ENCODE assay signal across 8 cellular contexts in the genomic region with DNA sequence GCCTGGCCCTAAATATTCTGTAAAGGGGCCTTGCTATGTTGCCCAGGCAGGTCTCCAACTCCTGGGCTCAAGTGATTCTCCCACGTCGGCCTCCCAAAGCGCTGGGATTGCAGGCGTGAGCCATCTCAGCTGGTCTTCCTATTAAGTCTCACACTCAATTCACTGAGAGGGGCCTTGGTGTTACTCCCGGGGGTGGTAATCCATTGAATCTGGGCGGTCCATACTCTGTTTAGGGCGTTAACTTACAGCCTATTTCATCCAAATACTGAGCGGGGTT. TPM values are rescaled to one million over a fixed set of nuclear protein-coding genes. Genes with fewer than 3 reads are reported as not detected.
DNase-seq lines count a peak whose midpoint lies in the region; ATAC-seq and TF ChIP-seq lines count a peak whose summit lies in the region.

No MANE protein-coding gene starts in this region.

- H3K4me2 ChIP-seq in GM23248 (ENCODE audit: unreplicated experiment): peak overlapping the region; percentile 73

- TF ChIP-seq POLR2A in gastroesophageal sphincter (IDR thresholded peaks at IDR 0.05): no peak

- WGBS in GM23248 (ENCODE audit: low coverage in 1 of 2, low lambda C conversion rate in 2 of 2, missing lambda C conversion rate in 2 of 2), 2 experiments: 39 to 44% methylated on average over 8 of the region's 8 CpGs
- WGBS in gastroesophageal sphincter (ENCODE audit: low coverage in 1 of 2), 2 donors: 51% methylated on average over 4 of the region's 8 CpGs; no CpG with 5 or more reads in 1 of the 2 donors

- 0 out of 2 replicates have a peak, but pooled peaks cover 5% of the 10 kb centered on the region for H4K20me1 ChIP-seq in GM23248 (ENCODE audit: insufficient read depth)

- DNase-seq in GM23248: no peak
- DNase-seq in WERI-Rb-1: no peak
- no peak for DNase-seq in sciatic nerve (ENCODE audit: low spot score)
- no peak for DNase-seq in stimulated activated CD4-positive, alpha-beta T cell treated with anti-CD3 and anti-CD28 coated beads, Interleukin-15, amount 100 ng/mL, for 24 hours

- TF ChIP-seq CTCF in WERI-Rb-1 (IDR thresholded peaks at IDR 0.05; ENCODE audit: low read depth, low read length): no peak
- no peak for TF ChIP-seq CTCF in gastroesophageal sphincter (IDR thresholded peaks at IDR 0.05)

- H3K9me3 ChIP-seq in GM23248 (ENCODE audit: low read depth) (no peaks in the 10 kb centered on the region), WERI-Rb-1 (ENCODE audit: severe bottlenecking) (no peaks in the 10 kb centered on the region), gastroesophageal sphincter (no peaks in the 10 kb centered on the region)

- H3F3A ChIP-seq in GM23248 (ENCODE audit: insufficient read depth): peaks cover 22% of the 10 kb centered on the region

- intact Hi-C loops in sciatic nerve (cut with DNase I): loop anchor here (10.0 kb wide), 1 partner anchor 901 kb away; no protein-coding TSS in a partner anchor

- peak overlapping the region; percentile 96 for H3K9ac ChIP-seq in GM23248

- no peak for ATAC-seq in gastroesophageal sphincter
- peak; percentile 1 for ATAC-seq in sciatic nerve
- ATAC-seq in HG03469 (IDR thresholded peaks at IDR 0.05; ENCODE audit: unreplicated experiment): no peak
- no peak for ATAC-seq in GM21423 (IDR thresholded peaks at IDR 0.05; ENCODE audit: unreplicated experiment)
- no peak for ATAC-seq in HG02623 (IDR thresholded peaks at IDR 0.05; ENCODE audit: unreplicated experiment)

- H3K9me2 ChIP-seq in GM23248 (ENCODE audit: insufficient read depth): no peaks in the 10 kb centered on the region

- no peak for TF ChIP-seq EP300 in gastroesophageal sphincter (IDR thresholded peaks at IDR 0.05)

- H3K4me1 ChIP-seq in GM23248 (ENCODE audit: insufficient read depth): peaks cover 22% of the 10 kb centered on the region
- H3K4me1 ChIP-seq in gastroesophageal sphincter: peaks cover 3 to 64% (median 19%) of the 10 kb centered on the region in 3 donors

- H3K4me3 ChIP-seq in GM23248: peak overlapping the region; percentile 92
- peak overlapping the region; percentile 76 for H3K4me3 ChIP-seq in WERI-Rb-1 (ENCODE audit: low read depth, low read length)
- H3K4me3 ChIP-seq in gastroesophageal sphincter: peak overlapping the region; percentile 67 to 79

- H2AFZ ChIP-seq in GM23248: peak overlapping the region; percentile 64

- peaks cover 83% of the 10 kb centered on the region for H3K79me2 ChIP-seq in GM23248 (ENCODE audit: insufficient read depth)

- H3K27ac ChIP-seq in GM23248 (peak overlapping the region; percentile 91), WERI-Rb-1 (peak overlapping the region; percentile 99), gastroesophageal sphincter (peak overlapping the region; percentile 73 to 98 (median 92))

- H3K27me3 ChIP-seq in GM23248 (replicated peaks; ENCODE audit: insufficient read depth): no peaks in the 10 kb centered on the region
- no peaks in the 10 kb centered on the region for H3K27me3 ChIP-seq in WERI-Rb-1 (ENCODE audit: insufficient read depth, low read depth, severe bottlenecking)
- no peaks in the 10 kb centered on the region for H3K27me3 ChIP-seq in gastroesophageal sphincter

- H3K36me3 ChIP-seq in GM23248 (ENCODE audit: low read depth) (peaks cover 35% of the 10 kb centered on the region), WERI-Rb-1 (peaks cover 43% of the 10 kb centered on the region), gastroesophageal sphincter (peaks cover 0 to 60% of the 10 kb centered on the region in 2 donors)

- in situ Hi-C loops in GM23248 (cut with MboI): loop anchor here (25.0 kb wide), 1 partner anchor 412 kb away; a partner anchor contains a TSS

RNA-seq across cellular contexts. Expression of a gene that starts 0.7 kb away (rescaled TPM):
- 57.1 and 58.9 TPM in 2 replicates for total RNA-seq in GM23248 (2014; rRNA removed; shearing (Covaris generic))
- 74.8 and 74.9 TPM in 2 replicates for polyA plus RNA-seq in GM23248 (2016; fragmentation: Nextera tagmentation; extraction: Ambion mirVana)
- total RNA-seq in gastroesophageal sphincter: 10 to 100 TPM; 47.5 to 73.4 (median 57.0) TPM
- 114 TPM for total RNA-seq in sciatic nerve

RNA-seq across cellular contexts. Expression of a gene that starts 7.1 kb away (rescaled TPM):
- 113 and 121 TPM in 2 replicates for total RNA-seq in GM23248 (2014; rRNA removed; shearing (Covaris generic))
- 68.6 and 71.3 TPM in 2 replicates for polyA plus RNA-seq in GM23248 (2016; fragmentation: Nextera tagmentation; extraction: Ambion mirVana)
- total RNA-seq in gastroesophageal sphincter (10 to 100 TPM; 71.9 to 94.3 (median 89.5) TPM), sciatic nerve (62.6 TPM)

RNA-seq across cellular contexts. Expression of a gene that starts 15.3 kb away (rescaled TPM):
- 6.7 and 9.9 TPM in 2 replicates for total RNA-seq in GM23248 (2014; rRNA removed; shearing (Covaris generic))
- polyA plus RNA-seq in GM23248 (2016; fragmentation: Nextera tagmentation; extraction: Ambion mirVana): 4.3 and 5.1 TPM in 2 replicates
- 1 to 10 TPM; 5.4 to 9.2 (median 7.7) TPM for total RNA-seq in gastroesophageal sphincter
- total RNA-seq in sciatic nerve: 2.9 TPM

RNA-seq across cellular contexts. Expression of a gene that starts 21.4 kb away (rescaled TPM):
- not detected in 2 replicates for total RNA-seq in GM23248 (2014; rRNA removed; shearing (Covaris generic))
- 0.14 TPM in 1 of 2 replicates, not detected in the other for polyA plus RNA-seq in GM23248 (2016; fragmentation: Nextera tagmentation; extraction: Ambion mirVana)
- 1 to 10 TPM in 3 of 4 donors, under 1 TPM in 1; 0.62 to 3.6 (median 1.1) TPM for total RNA-seq in gastroesophageal sphincter
- total RNA-seq in sciatic nerve: 0.94 TPM

RNA-seq across cellular contexts. Expression of a gene that starts 21.7 kb away (rescaled TPM):
- total RNA-seq in GM23248 (2014; rRNA removed; shearing (Covaris generic)): 16.8 and 21.2 TPM in 2 replicates
- polyA plus RNA-seq in GM23248 (2016; fragmentation: Nextera tagmentation; extraction: Ambion mirVana): 6.1 and 7.9 TPM in 2 replicates
- total RNA-seq in gastroesophageal sphincter (10 to 100 TPM; 11.2 to 32.9 (median 20.2) TPM), sciatic nerve (28.7 TPM)
